9 cellular contexts compared by ENCODE assay signal in genomic region chrX:25012793-25013592, GRCh38. TPM values are rescaled to one million over a fixed set of nuclear protein-coding genes. Genes with fewer than 3 reads are reported as not detected.
DNase-seq lines count a peak whose midpoint lies in the region; ATAC-seq and TF ChIP-seq lines count a peak whose summit lies in the region.
"Had no signal": no experiment of that assay in that cellular context is flagged by ENCODE, and none has a peak within 500 bp of the region (broad histone marks: within the 10 kb centered on the region; RNA-seq: fewer than 3 reads in every experiment).

No MANE protein-coding gene starts in this region.

- H2BK12ac ChIP-seq in H9 (ENCODE audit: insufficient read length, low read depth, low read length) = no peak overlapping the region

- no peak overlapping the region for H4K91ac ChIP-seq in H9 (ENCODE audit: insufficient read length, low read depth, low read length)

- no peak overlapping the region for H4K5ac ChIP-seq in H9 (ENCODE audit: insufficient read length, low read depth, low read length)

- DNase-seq in H9 (peak; percentile 74), NCI-H2107 treated with DMSO at 0.1 percent for 48 hours (lab: John Stamatoyannopoulos, UW; ENCODE audit: unreplicated experiment) (no peak), SHP77 treated with DMSO at 0.1 percent for 48 hours (lab: John Stamatoyannopoulos, UW) (no peak), NCI-H146 treated with DMSO at 0.1 percent for 48 hours (lab: John Stamatoyannopoulos, UW; ENCODE audit: unreplicated experiment) (no peak)
- DNase-seq in activated CD4-positive, alpha-beta memory T cell treated with anti-CD3 and anti-CD28 coated beads, Interleukin-2, amount 10 ng/mL, durations not matched to agents 7 days and 5 days = no peak

- CTCF ChIA-PET in activated CD4-positive, alpha-beta memory T cell treated with anti-CD3 and anti-CD28 coated beads, Interleukin-2, amount 10 ng/mL, durations not matched to agents 7 days and 5 days (lab: Charles Lee) = interaction anchor here (0.9 kb wide), 1 partner anchor 10 kb away, joined by 4 read pairs; no protein-coding TSS in a partner anchor

- no peaks in the 10 kb centered on the region for H3K36me3 ChIP-seq in muscle layer of duodenum (ENCODE audit: control insufficient read depth in 1 of 2, insufficient read depth in 2 of 2, low read length in 2 of 2)
- H3K36me3 ChIP-seq: SJSA1 had no signal

- no peak for TF ChIP-seq CTCF in C4-2B (conservative IDR thresholded peaks at IDR 0.05)
- TF ChIP-seq CTCF in H9 (conservative IDR thresholded peaks at IDR 0.05) = no peak

- POLR2A ChIA-PET in activated CD4-positive, alpha-beta memory T cell treated with anti-CD3 and anti-CD28 coated beads, Interleukin-2, amount 10 ng/mL, durations not matched to agents 7 days and 5 days (lab: Charles Lee) = interaction anchor here (0.5 kb wide), 1 partner anchor 9 kb away, joined by 3 read pairs; no protein-coding TSS in a partner anchor

- H3T11ph ChIP-seq in H9 (ENCODE audit: low read length) = no peak overlapping the region

- H3K36me3 Mint-ChIP-seq in H9 (ENCODE audit: insufficient read depth in 1 of 3, low read depth in 3 of 3) = peaks cover 0 to under 1% (median 0%) of the 10 kb centered on the region in 3 experiments; a peak in 1 of 7 replicates
- H3K36me3 Mint-ChIP-seq in activated CD4-positive, alpha-beta memory T cell treated with anti-CD3 and anti-CD28 coated beads, Interleukin-2, amount 10 ng/mL, durations not matched to agents 7 days and 5 days (ENCODE audit: low read depth) = no peaks in the 10 kb centered on the region

- H3K56ac ChIP-seq in H9 (ENCODE audit: insufficient read length, low read depth, low read length) = no peak overlapping the region

- H3K4me3 ChIP-seq in muscle layer of duodenum (ENCODE audit: low read depth in 1 of 2, low read length in 2 of 2) = peak overlapping the region; percentile 7 to 42
- H3K4me3 ChIP-seq: SJSA1 had no signal

- H3K27me3 ChIP-seq in H9 (ENCODE audit: insufficient read depth, low read length) = peaks cover 91% of the 10 kb centered on the region
- peaks cover 45% of the 10 kb centered on the region for H3K27me3 ChIP-seq in muscle layer of duodenum (ENCODE audit: low read depth, low read length)

- no peak overlapping the region for H3K23ac ChIP-seq in H9 (ENCODE audit: insufficient read length, low read depth, low read length)

- H2AK5ac ChIP-seq in H9 (ENCODE audit: insufficient read length, low read length) = no peak overlapping the region

- no peak overlapping the region; the same call in 1 of the 2 replicates for H2BK15ac ChIP-seq in H9 (ENCODE audit: low read depth, low read length)

- no peak overlapping the region for H3K14ac ChIP-seq in H9 (ENCODE audit: insufficient read depth, low read length)

- H3K79me1 ChIP-seq in H9 (ENCODE audit: insufficient read depth, low read depth, low read length, poor library complexity, severe bottlenecking) = no peaks in the 10 kb centered on the region

- no peak overlapping the region for H4K8ac ChIP-seq in H9 (replicated peaks; ENCODE audit: insufficient read length, low read depth, low read length)

- H3K4ac ChIP-seq in H9 (ENCODE audit: low read depth, low read length) = no peak overlapping the region

- no peak overlapping the region for H2BK20ac ChIP-seq in H9 (ENCODE audit: low read depth, low read length, poor library complexity, severe bottlenecking)

- no peak overlapping the region for H2BK120ac ChIP-seq in H9 (ENCODE audit: low read depth, low read length, poor library complexity, severe bottlenecking)

- H3K9me3 Mint-ChIP-seq in H9 = peaks cover 4 to 6% of the 10 kb centered on the region in 2 experiments; a peak in 3 of 5 replicates
- no peaks in the 10 kb centered on the region for H3K9me3 Mint-ChIP-seq in activated CD4-positive, alpha-beta memory T cell treated with anti-CD3 and anti-CD28 coated beads, Interleukin-2, amount 10 ng/mL, durations not matched to agents 7 days and 5 days

- ATAC-seq in esophagus mucosa = no peak

- H3K27ac Mint-ChIP-seq in H9 = no peak overlapping the region
- no peak overlapping the region for H3K27ac Mint-ChIP-seq in activated CD4-positive, alpha-beta memory T cell treated with anti-CD3 and anti-CD28 coated beads, Interleukin-2, amount 10 ng/mL, durations not matched to agents 7 days and 5 days

- H3K4me1 ChIP-seq in H9 (ENCODE audit: insufficient read depth, low read length) (no peaks in the 10 kb centered on the region; the same call in 1 of the 2 replicates), muscle layer of duodenum (ENCODE audit: control insufficient read depth in 1 of 2, insufficient read depth in 2 of 2, low read length in 2 of 2) (peaks cover 0 to 19% of the 10 kb centered on the region in 2 donors)
- H3K4me1 ChIP-seq: SJSA1 had no signal

- peak overlapping the region; percentile 61 for H3K4me2 ChIP-seq in H9 (ENCODE audit: insufficient read depth, insufficient read length, low read length)

- H3K27me3 Mint-ChIP-seq in H9 (ENCODE audit: low read depth) = peaks cover 98% of the 10 kb centered on the region
- peaks cover 71% of the 10 kb centered on the region for H3K27me3 Mint-ChIP-seq in activated CD4-positive, alpha-beta memory T cell treated with anti-CD3 and anti-CD28 coated beads, Interleukin-2, amount 10 ng/mL, durations not matched to agents 7 days and 5 days

- no CpG with 5 or more reads among the region's 97 CpGs for WGBS in H9 (ENCODE audit: extremely low coverage, insufficient read length, low lambda C conversion rate)

- H3K18ac ChIP-seq in H9 (ENCODE audit: insufficient read length, low read depth, low read length) = no peak overlapping the region

- H3K4me3 Mint-ChIP-seq in H9 = peak overlapping the region; percentile 43 to 76
- peak overlapping the region; percentile 63 for H3K4me3 Mint-ChIP-seq in activated CD4-positive, alpha-beta memory T cell treated with anti-CD3 and anti-CD28 coated beads, Interleukin-2, amount 10 ng/mL, durations not matched to agents 7 days and 5 days

- H3K9me3 ChIP-seq in H9 (ENCODE audit: control insufficient read depth, low read depth, low read length) (no peaks in the 10 kb centered on the region), muscle layer of duodenum (ENCODE audit: control insufficient read depth in 1 of 2, low read length in 2 of 2) (no peaks in the 10 kb centered on the region)
- H3K9me3 ChIP-seq: SJSA1 had no signal

- H3K4me1 Mint-ChIP-seq in H9 = peaks cover 35 to 76% of the 10 kb centered on the region in 2 experiments
- peaks cover 17% of the 10 kb centered on the region for H3K4me1 Mint-ChIP-seq in activated CD4-positive, alpha-beta memory T cell treated with anti-CD3 and anti-CD28 coated beads, Interleukin-2, amount 10 ng/mL, durations not matched to agents 7 days and 5 days

- no peak overlapping the region for H3K9ac ChIP-seq in H9 (ENCODE audit: extremely low read depth, insufficient read length, low read length)

- no peaks in the 10 kb centered on the region for H3K79me2 ChIP-seq in H9 (ENCODE audit: insufficient read depth, low read length)

- H3K23me2 ChIP-seq in H9 (ENCODE audit: insufficient read length, low read depth, low read length, poor library complexity, severe bottlenecking) = peaks cover 15% of the 10 kb centered on the region

- H2BK5ac ChIP-seq in H9 (ENCODE audit: insufficient read length, low read length) = no peak overlapping the region

- H3K27ac ChIP-seq in C4-2B (peak overlapping the region; percentile 23), H9 (ENCODE audit: insufficient read length, low read depth, low read length) (no peak overlapping the region), muscle layer of duodenum (ENCODE audit: low read length) (no peak overlapping the region)
- H3K27ac ChIP-seq: SJSA1 had no signal

- no peak overlapping the region for H2AFZ ChIP-seq in H9 (ENCODE audit: low read length)

- H4K20me1 ChIP-seq in H9 (ENCODE audit: control insufficient read depth, insufficient read depth, insufficient read length) = no peaks in the 10 kb centered on the region

RNA-seq across cellular contexts. Expression of gene ARX, which starts 2.8 kb away (rescaled TPM):
- total RNA-seq in H9 (2021) (0.24 and 0.42 TPM in 2 replicates), esophagus mucosa (not detected)
- total RNA-seq in activated CD4-positive, alpha-beta memory T cell treated with anti-CD3 and anti-CD28 coated beads, Interleukin-2, amount 10 ng/mL, durations not matched to agents 7 days and 5 days = not detected
- total RNA-seq: SJSA1 had no signal
